Comparison of ENCODE assay signal across 25 cellular contexts in the genomic region with DNA sequence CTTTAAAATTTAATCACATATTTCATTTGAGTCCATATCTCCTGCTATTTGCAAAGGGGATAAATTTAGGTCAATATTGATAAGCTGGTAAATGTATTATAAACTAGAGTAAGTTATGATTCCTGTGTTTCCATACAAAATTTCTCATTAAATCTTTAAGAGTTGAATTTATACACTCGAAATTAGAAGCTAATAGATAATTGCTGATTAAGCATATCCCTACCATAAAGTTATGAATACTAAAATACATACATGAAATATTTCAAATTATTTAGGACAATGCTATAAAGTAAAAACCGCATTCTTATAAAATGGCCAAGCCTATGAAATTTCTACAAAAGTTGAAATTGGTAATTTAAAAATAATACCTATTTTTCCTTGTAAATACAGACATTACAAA.
"Had no signal": no experiment of that assay in that cellular context is flagged by ENCODE, and none has a peak within 500 bp of the region (broad histone marks: within the 10 kb centered on the region; RNA-seq: fewer than 3 reads in every experiment).

No MANE protein-coding gene starts in this region.

- H3K27ac Mint-ChIP-seq: immature natural killer cell; naive thymus-derived CD4-positive, alpha-beta T cell had no signal

- ATAC-seq: esophagus mucosa; gastrocnemius medialis; heart right ventricle; left cardiac atrium; left lung; left ventricle myocardium superior; lower lobe of right lung; naive thymus-derived CD4-positive, alpha-beta T cell had no signal

- H3K9me3 Mint-ChIP-seq: immature natural killer cell had no signal

- H3K27ac ChIP-seq: coronary artery, dorsolateral prefrontal cortex, esophagus squamous epithelium, gastrocnemius medialis, heart right ventricle, left lung, lower lobe of right lung had no signal

- H3K4me3 Mint-ChIP-seq: immature natural killer cell; naive thymus-derived CD4-positive, alpha-beta T cell had no signal

- FAIRE-seq: colon, endothelial cell of umbilical vein, keratinocyte had no signal

- H3K36me3 ChIP-seq: gastrocnemius medialis, heart right ventricle, left lung, lower lobe of right lung had no signal

- H3K27me3 ChIP-seq: dorsolateral prefrontal cortex, esophagus squamous epithelium, gastrocnemius medialis, heart right ventricle, left lung had no signal

- H3K4me3 ChIP-seq: coronary artery, dorsolateral prefrontal cortex, esophagus squamous epithelium, gastrocnemius medialis, heart right ventricle, left lung, lower lobe of right lung had no signal

- H3K9me3 ChIP-seq: esophagus squamous epithelium, gastrocnemius medialis, left lung, lower lobe of right lung had no signal

- DNase-seq: dermis blood vessel endothelial cell; dorsolateral prefrontal cortex; effector CD4-positive, alpha-beta T cell; effector memory CD4-positive, alpha-beta T cell; esophagus squamous epithelium; foreskin fibroblast; foreskin melanocyte; gastrocnemius medialis; glutamatergic neuron; head of caudate nucleus; heart right ventricle; hippocampal formation; immature natural killer cell; left cardiac atrium; left lung; left ventricle myocardium superior; lower lobe of right lung; mesenchymal stem cell; midbrain; naive thymus-derived CD4-positive, alpha-beta T cell had no signal

- H3K4me1 ChIP-seq: esophagus squamous epithelium, gastrocnemius medialis, heart right ventricle, left lung, lower lobe of right lung had no signal

- H3K27me3 Mint-ChIP-seq: naive thymus-derived CD4-positive, alpha-beta T cell had no signal

- H3K36me3 Mint-ChIP-seq: immature natural killer cell had no signal

- H3K4me1 Mint-ChIP-seq: immature natural killer cell had no signal
